Comparison of ENCODE assay signal across 8 cellular contexts in the genomic region with DNA sequence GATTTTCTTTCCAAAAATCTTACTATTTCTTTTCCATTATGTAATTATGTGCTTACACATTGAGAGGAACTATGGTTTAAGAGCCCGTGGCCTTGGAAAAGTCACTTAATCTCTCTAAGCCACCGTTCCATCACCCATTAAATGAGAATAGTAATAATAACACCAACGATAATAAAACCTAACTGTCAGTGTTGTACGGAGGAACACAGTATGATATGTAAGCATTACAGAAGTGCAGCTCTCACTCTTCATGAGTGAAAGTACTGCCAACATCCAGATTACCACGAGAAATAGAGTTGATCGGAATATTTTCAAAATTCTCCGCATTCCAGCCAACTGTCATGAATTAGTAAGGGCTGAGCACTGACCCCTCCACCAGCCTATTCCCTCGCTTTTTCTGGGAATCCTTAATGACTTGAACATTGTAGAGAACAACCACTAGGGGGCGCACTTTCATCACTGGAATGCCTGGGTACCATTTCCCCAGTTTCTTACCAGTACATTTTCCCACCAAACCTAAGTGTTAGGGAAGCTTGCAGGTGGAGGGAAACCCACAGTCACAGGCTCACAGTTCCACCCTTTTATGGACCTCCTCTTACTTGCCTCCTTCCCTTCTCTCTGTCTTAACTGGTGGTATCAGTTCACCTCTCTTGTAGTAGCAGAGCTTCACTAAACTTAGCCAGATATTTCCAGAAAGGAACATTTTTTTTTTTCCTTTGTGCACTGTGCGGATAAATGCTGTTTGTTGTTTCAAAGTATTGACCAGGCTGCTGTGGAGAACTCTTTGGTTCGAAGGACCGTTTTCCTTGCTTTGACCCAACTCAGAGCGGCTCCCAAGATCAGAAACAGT. TPM values are rescaled to one million over a fixed set of nuclear protein-coding genes. Genes with fewer than 3 reads are reported as not detected.
DNase-seq lines count a peak whose midpoint lies in the region; TF ChIP-seq lines count a peak whose summit lies in the region.

No MANE protein-coding gene starts in this region.

- TF ChIP-seq EP300 in suprapubic skin (IDR thresholded peaks at IDR 0.05), result no peak

- peak; percentile 72 to 80 for TF ChIP-seq RAD21 in liver (IDR thresholded peaks at IDR 0.05)

- no peak overlapping the region for H3K4me3 Mint-ChIP-seq in brain

- no peaks in the 10 kb centered on the region for H3K36me3 ChIP-seq in liver (ENCODE audit: control insufficient read depth in 4 of 4, insufficient read depth in 3 of 4, low read depth in 1 of 4, low read length in 3 of 4)
- H3K36me3 ChIP-seq in suprapubic skin, result no peaks in the 10 kb centered on the region

- H3K4me1 Mint-ChIP-seq in brain, result peaks cover 3% of the 10 kb centered on the region

- in situ Hi-C loops in KBM-7 (cut with MboI; ENCODE audit: low pct_unique_long_range_greater_than_20kb, low sequenced_read_pairs), result no loop called here

- no peak overlapping the region for H3K27ac ChIP-seq in liver (ENCODE audit: low read depth in 1 of 2, low read length in 2 of 2)
- H3K27ac ChIP-seq in suprapubic skin, result no peak overlapping the region

- no peaks in the 10 kb centered on the region for H3K36me3 Mint-ChIP-seq in brain

- H3K9me3 Mint-ChIP-seq in brain, result no peaks in the 10 kb centered on the region

- H3K9me3 ChIP-seq in liver (ENCODE audit: control insufficient read depth in 4 of 4, low read length in 3 of 4), result no peaks in the 10 kb centered on the region
- no peaks in the 10 kb centered on the region for H3K9me3 ChIP-seq in suprapubic skin

- peaks cover 17% of the 10 kb centered on the region for H3K27me3 Mint-ChIP-seq in brain

- DNase-seq in NCI-H1417 (lab: John Stamatoyannopoulos, UW), result peak; percentile 19 to 58 (median 50)
- no peak for DNase-seq in NCI-H1417 treated with DMSO at 0.1 percent for 48 hours (lab: John Stamatoyannopoulos, UW)
- peak; percentile 56 for DNase-seq in KBM-7
- DNase-seq in SKM-1 (lab: John Stamatoyannopoulos, UW; ENCODE audit: unreplicated experiment), result peak; percentile 20
- no peak for DNase-seq in suprapubic skin (ENCODE audit: low spot score in 2 of 2)
- no peak for DNase-seq in NCI-H128 (lab: John Stamatoyannopoulos, UW; ENCODE audit: unreplicated experiment)

- 35% methylated on average over 13 of the region's 13 CpGs for WGBS in liver
- 42% methylated on average over 13 of the region's 13 CpGs for WGBS in suprapubic skin

- no peak overlapping the region for H3K9ac ChIP-seq in liver (ENCODE audit: low read depth in 1 of 2, low read length in 2 of 2)

- H3K4me3 ChIP-seq in liver (ENCODE audit: low read depth in 1 of 3, low read length in 3 of 3) (no peak overlapping the region), suprapubic skin (no peak overlapping the region)

- H3K27ac Mint-ChIP-seq in brain, result no peak overlapping the region

- H3K4me1 ChIP-seq in liver (ENCODE audit: control insufficient read depth in 4 of 4, insufficient read depth in 4 of 4, low read length in 3 of 4) (no peaks in the 10 kb centered on the region), suprapubic skin (no peaks in the 10 kb centered on the region)

- H3K27me3 ChIP-seq in liver (ENCODE audit: control insufficient read depth in 4 of 4, insufficient read depth in 4 of 4, low read length in 3 of 4) (peaks cover 0 to 5% (median 0%) of the 10 kb centered on the region in 4 donors), suprapubic skin (peaks cover 39% of the 10 kb centered on the region)

- no peak for TF ChIP-seq POLR2A in suprapubic skin (IDR thresholded peaks at IDR 0.05)

- TF ChIP-seq CTCF in brain (conservative IDR thresholded peaks at IDR 0.05), result peak; percentile 59 to 84
- TF ChIP-seq CTCF in liver (IDR thresholded peaks at IDR 0.05; ENCODE audit: low read depth, low read length, missing input control), result peak; percentile 58
- peak; percentile 45 to 57 for TF ChIP-seq CTCF in suprapubic skin (IDR thresholded peaks at IDR 0.05)

TF ChIP-seq in liver, 16 proteins besides CTCF, POLR2A, EP300 and RAD21:
- TF ChIP-seq RXRA (IDR thresholded peaks at IDR 0.05) (no peak), TAF1 (conservative IDR thresholded peaks at IDR 0.05) (no peak)

RNA-seq across cellular contexts. Expression of gene NKX2-3, which starts 27.8 kb away (rescaled TPM):
- polyA plus RNA-seq in brain (ENCODE audit: insufficient read depth, low read depth, low replicate concordance) (not detected), liver (under 1 TPM in 1 of 2 donors, not detected in 1; 0.06 TPM)
- total RNA-seq in liver (under 1 TPM in 1 of 2 donors, not detected in 1; 0.09 TPM), suprapubic skin (not detected)

RNA-seq across cellular contexts. Expression of gene SLC25A28, which starts 59.7 kb away (rescaled TPM):
- polyA plus RNA-seq in brain (ENCODE audit: insufficient read depth, low read depth, low replicate concordance), result 58.6 TPM
- 10 to 100 TPM; 15.3 to 18.2 TPM for total RNA-seq in liver
- polyA plus RNA-seq in liver, result 10 to 100 TPM; 11.8 to 28.6 TPM
- total RNA-seq in suprapubic skin, result 10 to 100 TPM; 37.0 to 69.4 (median 42.2) TPM

Comparison
In these comparisons a context has a peak if more than half of its experiments do, and no peak if none do; other contexts are left out.
1. DNase-seq: peak in NCI-H1417 (3 of 3), KBM-7 (single experiment) and SKM-1 (single experiment); none in NCI-H1417 treated with DMSO at 0.1 percent for 48 hours (single experiment), suprapubic skin (0 of 2) and NCI-H128 (single experiment).
2. Peak in every context shown above with its lines, with median percentiles within 50 percentile points of each other: CTCF ChIP-seq.